ENCODE assay signal across 12 cellular contexts in genomic region chr5:148790545-148791333, GRCh38. TPM values are rescaled to one million over a fixed set of nuclear protein-coding genes. Genes with fewer than 3 reads are reported as not detected.
DNase-seq lines count a peak whose midpoint lies in the region; ATAC-seq, FAIRE-seq and TF ChIP-seq lines count a peak whose summit lies in the region.
"Had no signal": no experiment of that assay in that cellular context is flagged by ENCODE, and none has a peak within 500 bp of the region (broad histone marks: within the 10 kb centered on the region; RNA-seq: fewer than 3 reads in every experiment).

No MANE protein-coding gene starts in this region.

- H3K36me3 ChIP-seq in astrocyte (ENCODE audit: insufficient read depth, low read length) (no peaks in the 10 kb centered on the region), upper lobe of right lung (no peaks in the 10 kb centered on the region)
- H3K36me3 ChIP-seq: ovary had no signal

- H3K4me2 ChIP-seq in astrocyte (ENCODE audit: low read length), result peak overlapping the region; percentile 8
- H3K4me2 ChIP-seq: KMS-11 had no signal

- no peak for TF ChIP-seq POLR2A in GM18505 (IDR thresholded peaks at IDR 0.05; ENCODE audit: borderline replicate concordance, extremely low read depth, insufficient read depth, insufficient read length)

- peaks cover 45% of the 10 kb centered on the region for H3K4me1 Mint-ChIP-seq in astrocyte (ENCODE audit: low read depth, unreplicated experiment)
- H3K4me1 Mint-ChIP-seq: CD8-positive, alpha-beta memory T cell had no signal

- H3K27ac ChIP-seq in astrocyte (ENCODE audit: low read depth, low read length) (no peak overlapping the region), upper lobe of right lung (no peak overlapping the region)
- H3K27ac ChIP-seq: KMS-11, ovary had no signal

- peak overlapping the region; percentile 22 for H3K27ac Mint-ChIP-seq in astrocyte (ENCODE audit: unreplicated experiment)
- H3K27ac Mint-ChIP-seq: CD8-positive, alpha-beta memory T cell had no signal

- H3K4me1 ChIP-seq in astrocyte (ENCODE audit: insufficient read depth, low read length) (peaks cover 24% of the 10 kb centered on the region), upper lobe of right lung (no peaks in the 10 kb centered on the region)

- no peaks in the 10 kb centered on the region for H3K9me3 Mint-ChIP-seq in astrocyte (ENCODE audit: unreplicated experiment)
- H3K9me3 Mint-ChIP-seq: CD8-positive, alpha-beta memory T cell had no signal

- no peak overlapping the region for H3K9ac ChIP-seq in astrocyte (ENCODE audit: low read length)
- H3K9ac ChIP-seq: KMS-11 had no signal

- H4K20me1 ChIP-seq in astrocyte (ENCODE audit: insufficient read depth, low read length), result no peaks in the 10 kb centered on the region

- H3K4me3 ChIP-seq in astrocyte (ENCODE audit: insufficient read depth, low read depth, low read length), result no peak overlapping the region
- H3K4me3 ChIP-seq in upper lobe of right lung, result no peak overlapping the region
- H3K4me3 ChIP-seq: dorsolateral prefrontal cortex, ovary had no signal

- H3K36me3 Mint-ChIP-seq in astrocyte (ENCODE audit: low read depth, unreplicated experiment), result no peaks in the 10 kb centered on the region
- H3K36me3 Mint-ChIP-seq: CD8-positive, alpha-beta memory T cell had no signal

- no peak overlapping the region for H3K4me3 Mint-ChIP-seq in astrocyte (ENCODE audit: unreplicated experiment)
- H3K4me3 Mint-ChIP-seq: CD8-positive, alpha-beta memory T cell had no signal

- ATAC-seq in GM18505 (IDR thresholded peaks at IDR 0.05; ENCODE audit: unreplicated experiment) (peak; percentile 20), GM21390 (IDR thresholded peaks at IDR 0.05; ENCODE audit: unreplicated experiment) (peak; percentile 29), HG03135 (IDR thresholded peaks at IDR 0.05; ENCODE audit: unreplicated experiment) (peak; percentile 24), upper lobe of right lung (no peak)

- H3K27me3 Mint-ChIP-seq in astrocyte (ENCODE audit: low read depth, unreplicated experiment), result no peaks in the 10 kb centered on the region

- intact Hi-C loops in upper lobe of right lung (cut with DNase I), result no loop called here

- DNase-seq in astrocyte (ENCODE audit: low read depth), result no peak
- no peak for DNase-seq in T-helper 2 cell
- DNase-seq in stimulated activated CD4-positive, alpha-beta T cell treated with anti-CD3 and anti-CD28 coated beads, Interleukin-1b, Interleukin-23, amount 100 ng/mL, for 48 hours, result no peak
- no peak for DNase-seq in upper lobe of right lung
- DNase-seq in SHP77 (lab: John Stamatoyannopoulos, UW), result no peak
- DNase-seq: CD8-positive, alpha-beta memory T cell; dorsolateral prefrontal cortex; ovary had no signal

- no peak for TF ChIP-seq CTCF in astrocyte (IDR thresholded peaks at IDR 0.05; ENCODE audit: insufficient read depth, low read depth, low read length)
- TF ChIP-seq CTCF in upper lobe of right lung (IDR thresholded peaks at IDR 0.05), result no peak

- H3K27me3 ChIP-seq in astrocyte (ENCODE audit: insufficient read depth, low read length) (no peaks in the 10 kb centered on the region), upper lobe of right lung (no peaks in the 10 kb centered on the region)
- H3K27me3 ChIP-seq: dorsolateral prefrontal cortex, ovary had no signal

- no peaks in the 10 kb centered on the region for H3K79me2 ChIP-seq in astrocyte (ENCODE audit: insufficient read depth, low read length)

- H3K9me3 ChIP-seq in astrocyte (ENCODE audit: insufficient read depth, low read depth, low read length), result no peaks in the 10 kb centered on the region
- no peaks in the 10 kb centered on the region for H3K9me3 ChIP-seq in upper lobe of right lung
- H3K9me3 ChIP-seq: ovary had no signal

- FAIRE-seq in astrocyte (lab: Jason Lieb, UNC), result no peak

- H2AFZ ChIP-seq in astrocyte (ENCODE audit: low read depth, low read length), result no peak overlapping the region

RNA-seq across cellular contexts. Expression of gene ADRB2, which starts 35.7 kb away (rescaled TPM):
- total RNA-seq in astrocyte, result 0.62 and 0.64 TPM in 2 replicates
- total RNA-seq in upper lobe of right lung, result 28.0 TPM

Comparison
In these comparisons a context has a peak if more than half of its experiments do, and no peak if none do; other contexts are left out.
1. RNA of gene ADRB2, which starts 35.7 kb away (total RNA-seq): 28.0 TPM in upper lobe of right lung (single experiment); 0.62 to 0.64 TPM in astrocyte; every median in the first group is over 10 times any median in the second.